ENCODE assay signal across 1 cellular context in the genomic region with DNA sequence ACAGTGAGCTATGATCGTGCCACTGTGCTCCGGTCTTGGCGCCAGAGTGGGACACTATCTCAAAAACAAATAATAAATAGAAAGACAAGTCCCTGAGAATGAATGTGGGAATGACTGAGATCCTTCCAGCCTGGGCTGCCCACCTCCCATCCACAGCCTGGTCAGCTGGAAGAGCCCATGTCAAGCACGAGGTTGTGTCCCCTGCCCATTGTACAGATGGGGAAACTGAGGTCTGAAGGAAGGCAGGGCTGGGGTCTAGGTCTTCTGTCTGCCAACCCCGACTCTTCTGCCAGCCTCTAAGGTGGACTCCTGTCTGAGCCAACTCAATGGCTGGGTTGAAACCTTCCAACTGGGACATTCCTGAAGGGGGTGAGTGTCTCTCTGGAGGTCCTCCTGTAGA.
TF ChIP-seq lines count a peak whose summit lies in the region.

No MANE protein-coding gene starts in this region.

TF ChIP-seq in IMR-90, 13 proteins besides CTCF, POLR2A, EP300 and RAD21:
- no peak for TF ChIP-seq SMC3 (IDR thresholded peaks at IDR 0.05; ENCODE audit: low read depth, low read length)
- no peak for TF ChIP-seq RFX5 (IDR thresholded peaks at IDR 0.05; ENCODE audit: low read depth, low read length)
- TF ChIP-seq CHD1 (IDR thresholded peaks at IDR 0.05; ENCODE audit: low read depth, low read length) = no peak
- no peak for TF ChIP-seq RCOR1 (IDR thresholded peaks at IDR 0.05; ENCODE audit: insufficient replicate concordance, low read length)
- TF ChIP-seq, protein P1, sequence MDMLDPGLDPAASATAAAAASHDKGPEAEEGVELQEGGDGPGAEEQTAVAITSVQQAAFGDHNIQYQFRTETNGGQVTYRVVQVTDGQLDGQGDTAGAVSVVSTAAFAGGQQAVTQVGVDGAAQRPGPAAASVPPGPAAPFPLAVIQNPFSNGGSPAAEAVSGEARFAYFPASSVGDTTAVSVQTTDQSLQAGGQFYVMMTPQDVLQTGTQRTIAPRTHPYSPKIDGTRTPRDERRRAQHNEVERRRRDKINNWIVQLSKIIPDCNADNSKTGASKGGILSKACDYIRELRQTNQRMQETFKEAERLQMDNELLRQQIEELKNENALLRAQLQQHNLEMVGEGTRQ (IDR thresholded peaks at IDR 0.05; ENCODE audit: low read depth, low read length) = no peak
- TF ChIP-seq BHLHE40 (IDR thresholded peaks at IDR 0.05; ENCODE audit: low read depth, low read length) = no peak
- TF ChIP-seq, protein P2, sequence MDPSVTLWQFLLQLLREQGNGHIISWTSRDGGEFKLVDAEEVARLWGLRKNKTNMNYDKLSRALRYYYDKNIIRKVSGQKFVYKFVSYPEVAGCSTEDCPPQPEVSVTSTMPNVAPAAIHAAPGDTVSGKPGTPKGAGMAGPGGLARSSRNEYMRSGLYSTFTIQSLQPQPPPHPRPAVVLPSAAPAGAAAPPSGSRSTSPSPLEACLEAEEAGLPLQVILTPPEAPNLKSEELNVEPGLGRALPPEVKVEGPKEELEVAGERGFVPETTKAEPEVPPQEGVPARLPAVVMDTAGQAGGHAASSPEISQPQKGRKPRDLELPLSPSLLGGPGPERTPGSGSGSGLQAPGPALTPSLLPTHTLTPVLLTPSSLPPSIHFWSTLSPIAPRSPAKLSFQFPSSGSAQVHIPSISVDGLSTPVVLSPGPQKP (IDR thresholded peaks at IDR 0.05; ENCODE audit: borderline replicate concordance, low read depth, low read length) = no peak
- TF ChIP-seq MAFK (IDR thresholded peaks at IDR 0.05; ENCODE audit: low read depth, low read length) = no peak
- no peak for TF ChIP-seq CEBPB (IDR thresholded peaks at IDR 0.05; ENCODE audit: low read depth, low read length)
- no peak for TF ChIP-seq MXI1 (IDR thresholded peaks at IDR 0.05; ENCODE audit: borderline replicate concordance, low read depth, low read length)
- no peak for TF ChIP-seq NFE2L2 (IDR thresholded peaks at IDR 0.05; ENCODE audit: low read depth, low read length)
- TF ChIP-seq FOS (IDR thresholded peaks at IDR 0.05; ENCODE audit: low read depth, low read length) = no peak
- TF ChIP-seq MAZ (IDR thresholded peaks at IDR 0.05; ENCODE audit: borderline replicate concordance, low read depth, low read length) = no peak
